ENCODE assay signal across 8 cellular contexts in genomic region chr9:113579270-113580040, GRCh38.
DNase-seq lines count a peak whose midpoint lies in the region; ATAC-seq, FAIRE-seq and TF ChIP-seq lines count a peak whose summit lies in the region.

No MANE protein-coding gene starts in this region.

- peaks cover 54% of the 10 kb centered on the region for H3K4me1 ChIP-seq in ACC112 (ENCODE audit: control insufficient read depth, insufficient read depth, low read length, unreplicated experiment)
- H3K4me1 ChIP-seq in effector memory CD4-positive, alpha-beta T cell (ENCODE audit: control insufficient read depth, insufficient read depth, low read length, poor library complexity, severe bottlenecking): peaks cover 51% of the 10 kb centered on the region
- peaks cover 53% of the 10 kb centered on the region for H3K4me1 ChIP-seq in osteoblast (ENCODE audit: insufficient read depth, low read length)

- H4K20me1 ChIP-seq in osteoblast (ENCODE audit: insufficient read depth, low read length): no peaks in the 10 kb centered on the region

- H3K27me3 ChIP-seq in ACC112 (ENCODE audit: insufficient read depth, low read length) (no peaks in the 10 kb centered on the region), osteoblast (ENCODE audit: insufficient read depth, low read length) (no peaks in the 10 kb centered on the region)
- H3K27me3 ChIP-seq in effector memory CD4-positive, alpha-beta T cell (replicated peaks; ENCODE audit: control insufficient read depth, insufficient read depth, low read length, poor library complexity, severe bottlenecking): no peaks in the 10 kb centered on the region

- H3K36me3 ChIP-seq in ACC112 (ENCODE audit: insufficient read depth, low read length): no peaks in the 10 kb centered on the region
- peaks cover 12% of the 10 kb centered on the region for H3K36me3 ChIP-seq in effector memory CD4-positive, alpha-beta T cell (ENCODE audit: control insufficient read depth, insufficient read depth, low read length)
- peaks cover 18% of the 10 kb centered on the region for H3K36me3 ChIP-seq in osteoblast (ENCODE audit: insufficient read depth, low read length)

- no peak for TF ChIP-seq CTCF in osteoblast (IDR thresholded peaks at IDR 0.05; ENCODE audit: extremely low read depth, low read depth, low read length)

- DNase-seq in GM19239 (ENCODE audit: insufficient read length, low spot score) (no peak), SKM-1 treated with dmso at 0.1 percent for 144 hours (lab: John Stamatoyannopoulos, UW; ENCODE audit: unreplicated experiment) (peak; percentile 63), osteoblast (ENCODE audit: insufficient read length, low spot score, missing footprints) (peak; percentile 87), ecto neural progenitor cell (ENCODE audit: low spot score) (no peak)
- peak in 1 of 3 donors; percentile 6 for DNase-seq in effector memory CD4-positive, alpha-beta T cell
- DNase-seq in stimulated activated CD4-positive, alpha-beta T cell treated with anti-CD3 and anti-CD28 coated beads, Interleukin-12 subunit alpha, Interleukin-12 subunit beta, amount 100 ng/mL, for 4 hours: no peak

- H3K4me3 ChIP-seq in ACC112 (ENCODE audit: low read depth, low read length) (no peak overlapping the region), osteoblast (ENCODE audit: insufficient read depth, low read length) (no peak overlapping the region)
- H3K4me3 ChIP-seq in effector memory CD4-positive, alpha-beta T cell (ENCODE audit: insufficient read depth, low read depth, low read length, poor library complexity, severe bottlenecking): peak overlapping the region; percentile 26

- H3K27ac ChIP-seq in ACC112 (ENCODE audit: low read depth, low read length): peak overlapping the region; percentile 48
- H3K27ac ChIP-seq in effector memory CD4-positive, alpha-beta T cell (ENCODE audit: insufficient read depth, low read length, poor library complexity, severe bottlenecking): peak overlapping the region; percentile 74
- peak overlapping the region; percentile 60 for H3K27ac ChIP-seq in osteoblast (ENCODE audit: low read depth, low read length)

- H3K79me2 ChIP-seq in ACC112 (ENCODE audit: control insufficient read depth, insufficient read depth, low read length, unreplicated experiment): no peaks in the 10 kb centered on the region
- H3K79me2 ChIP-seq in osteoblast (ENCODE audit: insufficient read depth, low read length): peaks cover 31% of the 10 kb centered on the region

- H3K9me3 ChIP-seq in effector memory CD4-positive, alpha-beta T cell (ENCODE audit: control insufficient read depth, low read length): no peaks in the 10 kb centered on the region
- H3K9me3 ChIP-seq in osteoblast (ENCODE audit: low read depth, low read length): no peaks in the 10 kb centered on the region

- H3K4me2 ChIP-seq in osteoblast (ENCODE audit: insufficient read depth, low read length): peak overlapping the region; percentile 54

- H2AFZ ChIP-seq in ACC112 (ENCODE audit: low read length, unreplicated experiment) (no peak overlapping the region), osteoblast (ENCODE audit: low read length) (peak overlapping the region; percentile 35)

- FAIRE-seq in GM19239 (lab: Jason Lieb, UNC): peak; percentile 56

- peak; percentile 22 for ATAC-seq in HG03460 (IDR thresholded peaks at IDR 0.05; ENCODE audit: unreplicated experiment)

Comparison
In these comparisons a context has a peak if more than half of its experiments do, and no peak if none do; other contexts are left out.
1. DNase-seq: peak in SKM-1 treated with dmso at 0.1 percent for 144 hours (single experiment) and osteoblast (single experiment); none in GM19239 (single experiment), ecto neural progenitor cell (single experiment) and stimulated activated CD4-positive, alpha-beta T cell treated with anti-CD3 and anti-CD28 coated beads, Interleukin-12 subunit alpha, Interleukin-12 subunit beta, amount 100 ng/mL, for 4 hours (single experiment).
2. Peak in every context shown above with its lines, with median percentiles within 50 percentile points of each other: H3K27ac ChIP-seq.